7 cellular contexts compared by ENCODE assay signal in the genomic region with DNA sequence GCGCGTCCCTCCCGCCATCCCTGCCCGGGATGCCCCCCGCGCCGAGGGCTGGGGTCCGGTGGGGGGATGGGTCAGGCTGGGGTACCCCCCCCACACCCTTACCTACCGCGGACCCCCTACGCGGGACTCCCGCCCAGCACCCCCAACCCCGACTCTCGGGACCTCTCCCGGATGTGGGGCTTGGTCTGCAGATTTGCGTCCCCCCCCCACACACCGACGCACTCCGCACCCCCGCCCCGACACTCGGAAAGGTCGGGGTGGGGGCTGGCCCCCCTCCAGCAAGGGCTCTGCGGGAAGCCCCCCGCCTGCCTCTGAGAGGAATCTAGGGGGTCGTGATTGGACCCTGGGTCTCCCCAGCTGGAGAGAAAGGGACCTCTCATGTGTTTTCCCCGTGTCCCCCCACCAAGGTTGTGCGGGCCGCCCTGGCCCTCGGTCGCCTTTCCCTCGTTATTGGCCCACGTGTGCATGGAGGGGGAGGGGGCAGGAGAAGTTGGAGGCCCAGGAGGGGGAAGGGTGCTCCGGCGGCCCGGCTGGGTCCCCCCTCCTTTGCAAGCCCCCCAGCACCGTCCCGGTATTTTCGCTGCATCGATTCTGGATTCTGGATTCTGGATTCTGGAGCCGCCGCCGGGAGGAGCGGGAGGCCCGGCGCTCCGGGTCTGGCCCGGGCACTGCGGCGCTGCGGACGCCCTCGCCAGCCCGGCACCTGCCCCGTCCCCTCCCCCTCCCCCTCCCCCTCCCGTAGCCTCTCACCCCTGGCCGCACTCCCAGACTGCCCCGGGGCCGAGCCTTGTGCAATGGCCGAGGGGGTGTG. TPM values are rescaled to one million over a fixed set of nuclear protein-coding genes. Genes with fewer than 3 reads are reported as not detected.
A peak's percentile ranks its signal among the peaks of the same experiment; 100 is the strongest.
DNase-seq lines count a peak whose midpoint lies in the region; ATAC-seq and TF ChIP-seq lines count a peak whose summit lies in the region.

No MANE protein-coding gene starts in this region.

- POLR2A ChIA-PET in activated naive CD8-positive, alpha-beta T cell treated with anti-CD3 and anti-CD28 coated beads, Interleukin-2, amount 10 ng/mL, durations not matched to agents 7 days and 5 days (lab: Charles Lee), result interaction anchor here (0.5 to 0.6 kb wide), 2 partner anchors 202 to 722 kb away, joined by 3 to 6 read pairs; no protein-coding TSS in a partner anchor

- H3K4me3 ChIP-seq in KMS-11 (IDR thresholded peaks at IDR 0.05; ENCODE audit: insufficient read depth, low read depth, low read length), result peak overlapping the region; percentile 11
- peak overlapping the region; percentile 88 for H3K4me3 ChIP-seq in hepatocyte
- H3K4me3 ChIP-seq in skeletal muscle cell (ENCODE audit: low read depth, low read length), result peak overlapping the region; percentile 89

- TF ChIP-seq CTCF in KMS-11 (conservative IDR thresholded peaks at IDR 0.05; ENCODE audit: low read depth, low read length), result no peak
- no peak for TF ChIP-seq CTCF in hepatocyte (IDR thresholded peaks at IDR 0.05; ENCODE audit: poor library complexity)

- H3K36me3 ChIP-seq in ES-I3 (ENCODE audit: insufficient read depth, low read length), result no peaks in the 10 kb centered on the region
- no peaks in the 10 kb centered on the region for H3K36me3 ChIP-seq in KMS-11 (ENCODE audit: insufficient read depth)
- no peaks in the 10 kb centered on the region for H3K36me3 ChIP-seq in hepatocyte (replicated peaks; ENCODE audit: insufficient read depth, low read depth)

- H3K9me3 Mint-ChIP-seq in activated naive CD8-positive, alpha-beta T cell treated with anti-CD3 and anti-CD28 coated beads, Interleukin-2, amount 10 ng/mL, durations not matched to agents 7 days and 5 days, result no peaks in the 10 kb centered on the region

- peaks cover 20% of the 10 kb centered on the region for H3K4me1 Mint-ChIP-seq in activated naive CD8-positive, alpha-beta T cell treated with anti-CD3 and anti-CD28 coated beads, Interleukin-2, amount 10 ng/mL, durations not matched to agents 7 days and 5 days

- DNase-seq in activated naive CD8-positive, alpha-beta T cell treated with anti-CD3 and anti-CD28 coated beads, Interleukin-2, amount 10 ng/mL, durations not matched to agents 7 days and 5 days, result no peak
- no peak for DNase-seq in hepatocyte (ENCODE audit: low spot score)
- no peak for DNase-seq in skeletal muscle cell (ENCODE audit: low read depth)
- DNase-seq in NCI-H187 treated with DMSO at 0.1 percent for 48 hours (lab: John Stamatoyannopoulos, UW), result no peak
- no peak for DNase-seq in epidermal melanocyte (ENCODE audit: insufficient read length, low spot score)

- WGBS in hepatocyte (ENCODE audit: low lambda C conversion rate, missing lambda C conversion rate), result no CpG with 5 or more reads among the region's 61 CpGs

- H3K4me1 ChIP-seq in ES-I3 (ENCODE audit: insufficient read depth, low read length) (no peaks in the 10 kb centered on the region; the same call in 1 of the 2 replicates), KMS-11 (ENCODE audit: low read depth, poor library complexity, severe bottlenecking) (peaks cover 28% of the 10 kb centered on the region), hepatocyte (ENCODE audit: insufficient read depth) (peaks cover 44% of the 10 kb centered on the region)

- no peak overlapping the region for H2AFZ ChIP-seq in KMS-11 (ENCODE audit: low read depth)
- H2AFZ ChIP-seq in hepatocyte, result peak overlapping the region; percentile 40

- peaks cover 63% of the 10 kb centered on the region for H3K79me2 ChIP-seq in KMS-11 (ENCODE audit: insufficient read depth, low read depth)
- H3K79me2 ChIP-seq in hepatocyte, result peaks cover 33% of the 10 kb centered on the region

- no peaks in the 10 kb centered on the region for H3K27me3 ChIP-seq in KMS-11 (ENCODE audit: insufficient read depth, low read depth)
- H3K27me3 ChIP-seq in hepatocyte, result peaks cover 87% of the 10 kb centered on the region

- no peaks in the 10 kb centered on the region for H4K20me1 ChIP-seq in KMS-11 (ENCODE audit: insufficient read depth)
- H4K20me1 ChIP-seq in hepatocyte (ENCODE audit: insufficient read depth, poor library complexity, severe bottlenecking), result peaks cover 4% of the 10 kb centered on the region

- peak overlapping the region; percentile 50; the same call in 1 of the 2 replicates for H3K9ac ChIP-seq in ES-I3 (ENCODE audit: low read depth, low read length)
- H3K9ac ChIP-seq in KMS-11, result peak overlapping the region; percentile 98

- H3K27ac ChIP-seq in KMS-11, result peak overlapping the region; percentile 85
- peak overlapping the region; percentile 92 for H3K27ac ChIP-seq in hepatocyte

- no peaks in the 10 kb centered on the region for H3K9me2 ChIP-seq in hepatocyte (replicated peaks; ENCODE audit: insufficient read depth)

- H3K4me3 Mint-ChIP-seq in activated naive CD8-positive, alpha-beta T cell treated with anti-CD3 and anti-CD28 coated beads, Interleukin-2, amount 10 ng/mL, durations not matched to agents 7 days and 5 days, result peak overlapping the region; percentile 43

- H3K4me2 ChIP-seq in KMS-11, result peak overlapping the region; percentile 82
- H3K4me2 ChIP-seq in hepatocyte, result peak overlapping the region; percentile 96

- ATAC-seq in activated naive CD8-positive, alpha-beta T cell treated with anti-CD3 and anti-CD28 coated beads, Interleukin-2, amount 10 ng/mL, durations not matched to agents 7 days and 5 days (ENCODE audit: low read depth), result no peak

- H3K9me3 ChIP-seq in ES-I3 (ENCODE audit: control insufficient read depth, insufficient read depth, low read length) (no peaks in the 10 kb centered on the region; the same call in 1 of the 2 replicates), hepatocyte (ENCODE audit: low read depth) (no peaks in the 10 kb centered on the region)

- no peaks in the 10 kb centered on the region for H3K36me3 Mint-ChIP-seq in activated naive CD8-positive, alpha-beta T cell treated with anti-CD3 and anti-CD28 coated beads, Interleukin-2, amount 10 ng/mL, durations not matched to agents 7 days and 5 days

- peaks cover 26% of the 10 kb centered on the region for H3K27me3 Mint-ChIP-seq in activated naive CD8-positive, alpha-beta T cell treated with anti-CD3 and anti-CD28 coated beads, Interleukin-2, amount 10 ng/mL, durations not matched to agents 7 days and 5 days

- H3K27ac Mint-ChIP-seq in activated naive CD8-positive, alpha-beta T cell treated with anti-CD3 and anti-CD28 coated beads, Interleukin-2, amount 10 ng/mL, durations not matched to agents 7 days and 5 days, result no peak overlapping the region

RNA-seq across cellular contexts. Expression of gene NFIC, which starts 0.6 kb away (rescaled TPM):
- 10 to 100 TPM; 18.0 to 19.3 TPM for total RNA-seq in activated naive CD8-positive, alpha-beta T cell treated with anti-CD3 and anti-CD28 coated beads, Interleukin-2, amount 10 ng/mL, durations not matched to agents 7 days and 5 days
- 7.1 and 7.8 TPM in 2 replicates for total RNA-seq in hepatocyte
- 20.9 and 30.5 TPM in 2 replicates for polyA plus RNA-seq in hepatocyte

Comparison
In these comparisons a context has a peak if more than half of its experiments do, and no peak if none do; other contexts are left out.
1. H3K4me3 ChIP-seq: peak in every context shown above with its lines; median percentile 89 in skeletal muscle cell; 88 in hepatocyte; 11 in KMS-11.